In the genomic region with DNA sequence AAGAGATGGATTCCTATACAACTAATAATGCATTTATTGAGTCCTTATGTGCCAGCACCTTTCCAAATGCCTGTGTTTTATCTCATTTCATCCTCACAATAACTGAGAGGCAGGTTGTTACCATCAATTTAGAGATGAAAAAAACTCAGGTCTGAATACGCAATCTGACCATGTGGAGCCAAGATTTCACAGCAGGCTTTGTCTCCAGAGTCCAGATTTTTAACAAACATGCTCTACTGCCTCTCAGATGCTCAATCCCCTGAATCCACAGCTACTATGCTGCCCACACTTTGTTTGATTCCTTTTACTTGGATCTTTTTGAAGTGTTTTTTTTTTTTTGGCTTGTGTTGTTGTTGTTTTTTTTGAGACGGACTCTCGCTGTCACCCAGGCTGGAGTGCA, we compare ENCODE assay signal across 14 cellular contexts.
"Had no signal": no experiment of that assay in that cellular context is flagged by ENCODE, and none has a peak within 500 bp of the region (broad histone marks: within the 10 kb centered on the region; RNA-seq: fewer than 3 reads in every experiment).

No MANE protein-coding gene starts in this region.

- DNase-seq: activated effector memory CD4-positive, alpha-beta T cell treated with anti-CD3 and anti-CD28 coated beads, Interleukin-2, amount 50 U/mL, for 16 hours; activated T-cell treated with anti-CD3 and anti-CD28 coated beads, Interleukin-2, amount 50 U/mL, for 24 hours; amniotic stem cell; body of pancreas; foreskin melanocyte; heart left ventricle; left ventricle myocardium inferior; small intestine; stomach; uterus had no signal

- H3K9me3 ChIP-seq: body of pancreas, heart left ventricle, left ventricle myocardium inferior, right atrium auricular region, stomach, thoracic aorta, uterus had no signal

- H3K27ac Mint-ChIP-seq: activated naive CD4-positive, alpha-beta T cell treated with anti-CD3 and anti-CD28 coated beads, Interleukin-2, amount 50 U/mL, for 72 hours; activated T-cell treated with anti-CD3 and anti-CD28 coated beads, Interleukin-2, amount 50 U/mL, for 24 hours had no signal

- H2AFZ ChIP-seq: parathyroid adenoma had no signal

- H3K4me3 Mint-ChIP-seq: activated T-cell treated with anti-CD3 and anti-CD28 coated beads, Interleukin-2, amount 50 U/mL, for 24 hours had no signal

- H3K4me1 ChIP-seq: uterus had no signal

- H3K9me3 Mint-ChIP-seq: activated naive CD4-positive, alpha-beta T cell treated with anti-CD3 and anti-CD28 coated beads, Interleukin-2, amount 50 U/mL, for 72 hours; activated T-cell treated with anti-CD3 and anti-CD28 coated beads, Interleukin-2, amount 50 U/mL, for 24 hours had no signal

- H3K27me3 ChIP-seq: body of pancreas, heart left ventricle, right atrium auricular region, stomach, uterus had no signal

- H3K4me3 ChIP-seq: body of pancreas, heart left ventricle, left ventricle myocardium inferior, right atrium auricular region, stomach, thoracic aorta, uterus had no signal

- H3K27me3 Mint-ChIP-seq: activated T-cell treated with anti-CD3 and anti-CD28 coated beads, Interleukin-2, amount 50 U/mL, for 24 hours had no signal

- H3K9ac ChIP-seq: parathyroid adenoma had no signal

- H3K36me3 ChIP-seq: heart left ventricle, left ventricle myocardium inferior, right atrium auricular region, stomach, thoracic aorta, uterus had no signal

- H3K27ac ChIP-seq: body of pancreas, heart left ventricle, left ventricle myocardium inferior, parathyroid adenoma, right atrium auricular region, stomach, thoracic aorta, uterus had no signal
